Comparison of ENCODE assay signal across 8 cellular contexts in the genomic region with DNA sequence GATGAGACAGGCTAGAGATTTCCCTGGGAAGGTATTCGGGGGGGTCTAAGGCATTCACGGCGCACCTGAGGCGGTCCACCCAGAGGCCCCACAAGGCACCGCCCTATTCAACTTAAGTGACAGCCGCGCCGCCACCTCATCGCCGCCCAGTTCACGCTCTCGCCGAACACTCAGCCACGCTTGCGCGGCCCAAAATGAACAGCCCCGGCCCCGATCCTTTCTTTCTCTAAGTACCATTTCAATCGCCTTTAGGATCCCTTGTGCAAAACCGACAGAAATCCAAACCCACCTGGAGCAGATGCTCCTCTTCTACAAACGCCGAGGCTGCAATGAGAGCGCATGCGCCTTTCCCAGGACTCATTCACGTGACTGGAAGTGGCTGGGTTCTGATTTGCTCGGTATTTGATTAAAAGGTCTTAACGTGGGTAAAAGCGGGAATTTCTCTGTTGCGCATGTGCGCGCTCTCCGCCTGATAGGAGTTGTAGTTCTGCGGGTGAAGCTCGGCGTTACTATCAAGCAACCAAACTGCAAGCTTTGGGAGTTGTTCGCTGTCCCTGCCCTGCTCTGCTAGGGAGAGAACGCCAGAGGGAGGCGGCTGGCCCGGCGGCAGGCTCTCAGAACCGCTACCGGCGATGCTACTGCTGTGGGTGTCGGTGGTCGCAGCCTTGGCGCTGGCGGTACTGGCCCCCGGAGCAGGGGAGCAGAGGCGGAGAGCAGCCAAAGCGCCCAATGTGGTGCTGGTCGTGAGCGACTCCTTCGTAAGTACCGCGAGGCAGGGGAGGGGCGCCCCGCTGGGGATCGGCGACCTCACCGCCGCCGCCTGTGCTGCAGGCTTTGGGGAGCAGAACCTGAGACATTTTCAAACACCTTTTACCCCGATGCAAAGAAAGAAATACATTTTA. TPM values are rescaled to one million over a fixed set of nuclear protein-coding genes. Genes with fewer than 3 reads are reported as not detected.
DNase-seq lines count a peak whose midpoint lies in the region; ATAC-seq, FAIRE-seq and TF ChIP-seq lines count a peak whose summit lies in the region.

A gene with protein sequence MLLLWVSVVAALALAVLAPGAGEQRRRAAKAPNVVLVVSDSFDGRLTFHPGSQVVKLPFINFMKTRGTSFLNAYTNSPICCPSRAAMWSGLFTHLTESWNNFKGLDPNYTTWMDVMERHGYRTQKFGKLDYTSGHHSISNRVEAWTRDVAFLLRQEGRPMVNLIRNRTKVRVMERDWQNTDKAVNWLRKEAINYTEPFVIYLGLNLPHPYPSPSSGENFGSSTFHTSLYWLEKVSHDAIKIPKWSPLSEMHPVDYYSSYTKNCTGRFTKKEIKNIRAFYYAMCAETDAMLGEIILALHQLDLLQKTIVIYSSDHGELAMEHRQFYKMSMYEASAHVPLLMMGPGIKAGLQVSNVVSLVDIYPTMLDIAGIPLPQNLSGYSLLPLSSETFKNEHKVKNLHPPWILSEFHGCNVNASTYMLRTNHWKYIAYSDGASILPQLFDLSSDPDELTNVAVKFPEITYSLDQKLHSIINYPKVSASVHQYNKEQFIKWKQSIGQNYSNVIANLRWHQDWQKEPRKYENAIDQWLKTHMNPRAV (plus strand): TSS at position 455 of the 902 bp plus-strand sequence. CDS start 178 bp downstream, at position 633.
Gene SKIC3 (minus strand): TSS at position 331 of the 902 bp plus-strand sequence. CDS start 7,827 bp downstream, outside the sequence.

- FAIRE-seq in RCC 7860 (lab: Jason Lieb, UNC) = peak; percentile 38

- H3K27ac Mint-ChIP-seq in naive thymus-derived CD4-positive, alpha-beta T cell = peak within 1 kb of the TSS; percentile 92 to 98 (median 94)
- peak within 1 kb of the TSS; percentile 97 for H3K27ac Mint-ChIP-seq in stimulated activated naive B cell treated with anti-CD40 and anti-IgM and Interleukin-4, amounts not matched to agents 10 μg/mL and 1 μg/mL and 100 μg/mL, for 72 hours

- peaks cover 26 to 66% (median 47%) of the 10 kb centered on the region in 7 donors for H3K4me1 Mint-ChIP-seq in naive thymus-derived CD4-positive, alpha-beta T cell
- H3K4me1 Mint-ChIP-seq in stimulated activated naive B cell treated with anti-CD40 and anti-IgM and Interleukin-4, amounts not matched to agents 10 μg/mL and 1 μg/mL and 100 μg/mL, for 72 hours = peaks cover 13 to 30% of the 10 kb centered on the region in 2 donors

- H3K27me3 ChIP-seq in DOHH2 (ENCODE audit: control insufficient read depth, low read length) (no peaks in the 10 kb centered on the region), Karpas-422 (ENCODE audit: low read length) (no peaks in the 10 kb centered on the region), fibroblast of lung (ENCODE audit: control insufficient read depth, insufficient read depth, low read length) (no peaks in the 10 kb centered on the region)
- H3K27me3 ChIP-seq in naive thymus-derived CD4-positive, alpha-beta T cell (ENCODE audit: control insufficient read depth in 2 of 2, insufficient read depth in 2 of 2, low read length in 2 of 2) = no peaks in the 10 kb centered on the region

- H3K9me2 ChIP-seq in DOHH2 (replicated peaks; ENCODE audit: control insufficient read depth, low read length) (no peaks in the 10 kb centered on the region), Karpas-422 (replicated peaks; ENCODE audit: insufficient read depth, low read length) (no peaks in the 10 kb centered on the region)

- no peaks in the 10 kb centered on the region for H3F3A ChIP-seq in DOHH2 (ENCODE audit: control insufficient read depth, insufficient read depth)

- DNase-seq in Karpas-422 = peak; percentile 98
- DNase-seq in RCC 7860 (ENCODE audit: low spot score) = peak; percentile 89
- peak; percentile 75 to 84 for DNase-seq in activated T-helper 1 cell treated with anti-CD3 and anti-CD28 coated beads, Interleukin-2, amount 50 U/mL, for 16 hours (ENCODE audit: low read depth in 1 of 2, low spot score in 1 of 2)
- peak; percentile 99 to 100 for DNase-seq in fibroblast of lung (ENCODE audit: low read depth in 2 of 2)
- peak; percentile 76 to 98 (median 97) for DNase-seq in naive thymus-derived CD4-positive, alpha-beta T cell
- peak; percentile 93 for DNase-seq in stimulated activated naive B cell treated with anti-CD40 and anti-IgM and Interleukin-4, amounts not matched to agents 10 μg/mL and 1 μg/mL and 100 μg/mL, for 72 hours

- H3K27ac ChIP-seq in DOHH2 (ENCODE audit: low read depth, low read length) (peak within 1 kb of the TSS; percentile 49), Karpas-422 (ENCODE audit: low read length) (peak within 1 kb of the TSS; percentile 70), fibroblast of lung (ENCODE audit: insufficient read depth, low read length) (peak within 1 kb of the TSS; percentile 77)
- peak within 1 kb of the TSS; percentile 83 for H3K27ac ChIP-seq in naive thymus-derived CD4-positive, alpha-beta T cell (ENCODE audit: low read depth, low read length)

- H3K79me2 ChIP-seq in DOHH2 (ENCODE audit: control insufficient read depth, low read length) (peaks cover 56% of the 10 kb centered on the region), Karpas-422 (ENCODE audit: low read length) (peaks cover 74% of the 10 kb centered on the region), fibroblast of lung (ENCODE audit: control insufficient read depth, insufficient read depth, low read length) (peaks cover 45% of the 10 kb centered on the region)

- H3K9me3 Mint-ChIP-seq in naive thymus-derived CD4-positive, alpha-beta T cell = peaks cover 0 to 5% (median 0%) of the 10 kb centered on the region in 11 donors
- no peaks in the 10 kb centered on the region for H3K9me3 Mint-ChIP-seq in stimulated activated naive B cell treated with anti-CD40 and anti-IgM and Interleukin-4, amounts not matched to agents 10 μg/mL and 1 μg/mL and 100 μg/mL, for 72 hours

- H3K36me3 ChIP-seq in DOHH2 (ENCODE audit: control insufficient read depth, low read length) (peaks cover 16% of the 10 kb centered on the region), Karpas-422 (ENCODE audit: insufficient read depth, low read length) (peaks cover 10% of the 10 kb centered on the region; the same call in 1 of the 2 replicates), fibroblast of lung (ENCODE audit: control insufficient read depth, insufficient read depth, low read length) (peaks cover 2% of the 10 kb centered on the region)
- H3K36me3 ChIP-seq in naive thymus-derived CD4-positive, alpha-beta T cell (ENCODE audit: control insufficient read depth in 2 of 3, insufficient read depth in 3 of 3, low read length in 3 of 3) = peaks cover 0 to 11% (median 2%) of the 10 kb centered on the region in 3 experiments

- H3K4me3 Mint-ChIP-seq in naive thymus-derived CD4-positive, alpha-beta T cell = peak within 1 kb of the TSS; percentile 90 to 100 (median 96)
- H3K4me3 Mint-ChIP-seq in stimulated activated naive B cell treated with anti-CD40 and anti-IgM and Interleukin-4, amounts not matched to agents 10 μg/mL and 1 μg/mL and 100 μg/mL, for 72 hours = peak within 1 kb of the TSS; percentile 91 to 96

- H3K4me1 ChIP-seq in DOHH2 (ENCODE audit: control insufficient read depth, low read length) (peaks cover 13% of the 10 kb centered on the region), Karpas-422 (ENCODE audit: low read length) (peaks cover 17% of the 10 kb centered on the region), fibroblast of lung (ENCODE audit: control insufficient read depth, extremely low read depth, insufficient read depth, low read length) (peaks cover 2% of the 10 kb centered on the region)
- peaks cover 20 to 27% of the 10 kb centered on the region in 2 donors for H3K4me1 ChIP-seq in naive thymus-derived CD4-positive, alpha-beta T cell (ENCODE audit: control insufficient read depth in 2 of 2, insufficient read depth in 2 of 2, low read length in 2 of 2)

- H3K4me2 ChIP-seq in DOHH2 (ENCODE audit: low read length) = peak within 1 kb of the TSS; percentile 75
- peak within 1 kb of the TSS; percentile 90 for H3K4me2 ChIP-seq in Karpas-422 (ENCODE audit: low read depth, low read length, poor library complexity, severe bottlenecking)
- peak within 1 kb of the TSS; percentile 95 for H3K4me2 ChIP-seq in fibroblast of lung (ENCODE audit: extremely low read depth, insufficient read depth, low read length)

- peak within 1 kb of the TSS; percentile 91; the same call in 1 of the 2 replicates for H2AFZ ChIP-seq in Karpas-422 (ENCODE audit: low read length)
- peak within 1 kb of the TSS; percentile 88 for H2AFZ ChIP-seq in fibroblast of lung (ENCODE audit: low read length)

- intact Hi-C loops in naive thymus-derived CD4-positive, alpha-beta T cell (cut with micrococcal nuclease) = loop anchor here (1.0 to 10.0 kb wide), 25 partner anchors 65 to 1628 kb away; partner anchors contain the start of genes CAST (in 2 of the 2), GLRX (in 2 of the 2), KIAA0825 (in 2 of the 2) and RFESD (in 2 of the 2)

- H4K20me1 ChIP-seq in DOHH2 (ENCODE audit: control insufficient read depth, insufficient read depth, low read depth, low read length) (no peaks in the 10 kb centered on the region), Karpas-422 (ENCODE audit: insufficient read depth, low read depth, low read length) (no peaks in the 10 kb centered on the region), fibroblast of lung (ENCODE audit: control insufficient read depth, extremely low read depth, insufficient read depth, low read length) (no peaks in the 10 kb centered on the region)

- TF ChIP-seq CTCF in DOHH2 (IDR thresholded peaks at IDR 0.05; ENCODE audit: low read depth, low read length, poor library complexity, severe bottlenecking) = no peak
- TF ChIP-seq CTCF in fibroblast of lung (conservative IDR thresholded peaks at IDR 0.05 in 1 of 2, IDR thresholded peaks at IDR 0.05 in 1 of 2; ENCODE audit: low read depth in 1 of 2, low read length in 2 of 2) = peak; percentile 34 to 54

- POLR2A ChIA-PET in naive thymus-derived CD4-positive, alpha-beta T cell (lab: Charles Lee) = interaction anchor here (0.9 to 2.1 kb wide), 8 partner anchors 10 to 256 kb away, joined by 3 to 25 read pairs (median 4); partner anchors contain the start of genes GPR150 and RFESD

- ATAC-seq in GM21825 (IDR thresholded peaks at IDR 0.05; ENCODE audit: unreplicated experiment) = peak; percentile 93
- ATAC-seq in naive thymus-derived CD4-positive, alpha-beta T cell = peak; percentile 93
- peak; percentile 91 to 93 for ATAC-seq in stimulated activated naive B cell treated with anti-CD40 and anti-IgM and Interleukin-4, amounts not matched to agents 10 μg/mL and 1 μg/mL and 100 μg/mL, for 72 hours (replicated peaks)

- H3K27me3 Mint-ChIP-seq in naive thymus-derived CD4-positive, alpha-beta T cell = peaks cover 0 to 2% (median 0%) of the 10 kb centered on the region in 5 donors
- H3K27me3 Mint-ChIP-seq in stimulated activated naive B cell treated with anti-CD40 and anti-IgM and Interleukin-4, amounts not matched to agents 10 μg/mL and 1 μg/mL and 100 μg/mL, for 72 hours = no peaks in the 10 kb centered on the region

- H3K36me3 Mint-ChIP-seq in naive thymus-derived CD4-positive, alpha-beta T cell = peaks cover 0 to 18% (median 12%) of the 10 kb centered on the region in 5 donors
- H3K36me3 Mint-ChIP-seq in stimulated activated naive B cell treated with anti-CD40 and anti-IgM and Interleukin-4, amounts not matched to agents 10 μg/mL and 1 μg/mL and 100 μg/mL, for 72 hours = peaks cover 8 to 10% of the 10 kb centered on the region in 2 donors

- H3K9ac ChIP-seq in Karpas-422 (ENCODE audit: low read length) = peak within 1 kb of the TSS; percentile 80
- peak within 1 kb of the TSS; percentile 78 for H3K9ac ChIP-seq in fibroblast of lung (ENCODE audit: insufficient read depth, low read length)

- CTCF ChIA-PET in naive thymus-derived CD4-positive, alpha-beta T cell (lab: Charles Lee) = interaction anchor here (0.7 to 1.6 kb wide), 3 partner anchors 31 to 92 kb away, joined by 3 to 12 read pairs (median 6); partner anchors contain the start of gene RFESD

- H3K9me3 ChIP-seq in DOHH2 (ENCODE audit: control insufficient read depth, insufficient read depth, low read length) (no peaks in the 10 kb centered on the region), Karpas-422 (ENCODE audit: low read length) (no peaks in the 10 kb centered on the region), fibroblast of lung (ENCODE audit: control insufficient read depth, insufficient read depth, low read depth, low read length) (no peaks in the 10 kb centered on the region)
- no peaks in the 10 kb centered on the region for H3K9me3 ChIP-seq in naive thymus-derived CD4-positive, alpha-beta T cell (ENCODE audit: control insufficient read depth in 2 of 3, low read length in 3 of 3)

- H3K4me3 ChIP-seq in DOHH2 (ENCODE audit: low read length) (peak within 1 kb of the TSS; percentile 89), Karpas-422 (ENCODE audit: low read length) (peak within 1 kb of the TSS; percentile 93), fibroblast of lung (replicated peaks in 1 of 4; ENCODE audit: control extremely low read depth in 1 of 4, insufficient read depth in 1 of 4, low read depth in 3 of 4, low read length in 4 of 4) (peak within 1 kb of the TSS; percentile 74 to 93 (median 84))
- H3K4me3 ChIP-seq in naive thymus-derived CD4-positive, alpha-beta T cell (ENCODE audit: low read length) = peak within 1 kb of the TSS; percentile 71

RNA-seq across cellular contexts. Expression of the first gene that starts in this region (rescaled TPM):
- 5.6 and 8.8 TPM in 2 replicates for total RNA-seq in Karpas-422 (2014; rRNA removed; shearing (Covaris generic); ENCODE audit: low replicate concordance)
- 10.0 and 19.3 TPM in 2 replicates for total RNA-seq in fibroblast of lung
- 18.6 and 37.3 TPM in 2 replicates for polyA plus RNA-seq in fibroblast of lung
- polyA plus RNA-seq in fibroblast of lung (2012) = 9.9 and 17.0 TPM in 2 replicates
- 1.1 and 4.3 TPM in 2 replicates for polyA minus RNA-seq in fibroblast of lung (ENCODE audit: low replicate concordance)
- 1 to 10 TPM; 2.5 to 8.5 (median 4.5) TPM for total RNA-seq in naive thymus-derived CD4-positive, alpha-beta T cell
- 10 to 100 TPM; 12.1 to 13.3 TPM for polyA plus RNA-seq in naive thymus-derived CD4-positive, alpha-beta T cell

RNA-seq across cellular contexts. Expression of gene SKIC3, which starts in this region (rescaled TPM):
- total RNA-seq in Karpas-422 (2014; rRNA removed; shearing (Covaris generic); ENCODE audit: low replicate concordance) = 58.6 and 118 TPM in 2 replicates
- 120 and 152 TPM in 2 replicates for total RNA-seq in fibroblast of lung
- polyA plus RNA-seq in fibroblast of lung = 70.8 and 105 TPM in 2 replicates
- polyA plus RNA-seq in fibroblast of lung (2012) = 48.1 and 61.7 TPM in 2 replicates
- 20.4 and 29.5 TPM in 2 replicates for polyA minus RNA-seq in fibroblast of lung (ENCODE audit: low replicate concordance)
- total RNA-seq in naive thymus-derived CD4-positive, alpha-beta T cell = 100 to 1,000 TPM in 1 of 5 experiments, 10 to 100 TPM in 4; 74.6 to 103 (median 81.0) TPM
- 10 to 100 TPM; 27.6 to 43.1 TPM for polyA plus RNA-seq in naive thymus-derived CD4-positive, alpha-beta T cell

Comparison
In these comparisons a context has a peak if more than half of its experiments do, and no peak if none do; other contexts are left out.
1. Peak in every context shown above with its lines: DNase-seq, ATAC-seq, H3K4me3 ChIP-seq and H3K27ac ChIP-seq.